Comparison of ENCODE assay signal across 14 cellular contexts in the genomic region with DNA sequence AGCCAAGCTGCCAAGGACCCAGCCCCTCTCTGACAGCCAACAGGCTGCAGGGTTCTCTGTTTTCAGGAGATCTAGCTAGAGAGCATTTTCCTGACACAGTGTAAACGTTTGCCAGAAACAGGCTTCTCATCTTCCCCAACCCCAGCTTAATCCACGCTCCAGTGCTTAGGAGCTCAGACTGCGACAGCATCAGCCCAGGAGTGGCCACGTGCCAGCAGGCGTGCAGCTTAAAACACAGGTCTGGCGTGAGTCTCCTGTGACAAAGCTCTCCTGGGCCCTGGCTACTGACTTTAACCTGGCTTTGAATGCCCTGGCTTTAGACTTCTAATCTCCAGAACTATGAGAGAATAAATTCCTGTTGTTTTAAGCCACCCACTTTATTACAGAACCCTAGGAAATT.
A peak's percentile ranks its signal among the peaks of the same experiment; 100 is the strongest.
DNase-seq lines count a peak whose midpoint lies in the region; ATAC-seq, FAIRE-seq and TF ChIP-seq lines count a peak whose summit lies in the region.
"Had no signal": no experiment of that assay in that cellular context is flagged by ENCODE, and none has a peak within 500 bp of the region (broad histone marks: within the 10 kb centered on the region; RNA-seq: fewer than 3 reads in every experiment).

No MANE protein-coding gene starts in this region.

- H3K36me3 Mint-ChIP-seq in progenitor cell of endocrine pancreas (ENCODE audit: insufficient read depth): no peaks in the 10 kb centered on the region
- H3K36me3 Mint-ChIP-seq in activated CD4-positive, alpha-beta T cell treated with anti-CD3 and anti-CD28 coated beads, Interleukin-2, amount 10 ng/mL, durations not matched to agents 24 days and 14 days (ENCODE audit: low read depth): no peaks in the 10 kb centered on the region
- H3K36me3 Mint-ChIP-seq: CD4-positive, CD25-positive, alpha-beta regulatory T cell had no signal

- H2AFZ ChIP-seq in HepG2 (ENCODE audit: low read length): no peak overlapping the region

- H3K9ac ChIP-seq in HepG2 (ENCODE audit: insufficient read depth, low read depth, low read length): no peak overlapping the region

- no peaks in the 10 kb centered on the region for H3K9me3 Mint-ChIP-seq in progenitor cell of endocrine pancreas (ENCODE audit: low read depth)
- H3K9me3 Mint-ChIP-seq in activated CD4-positive, alpha-beta T cell treated with anti-CD3 and anti-CD28 coated beads, Interleukin-2, amount 10 ng/mL, durations not matched to agents 24 days and 14 days: peaks cover 3% of the 10 kb centered on the region

- no peak overlapping the region for H3K4me2 ChIP-seq in HepG2 (ENCODE audit: low read depth, low read length)

- H3K27me3 ChIP-seq in HepG2 (ENCODE audit: control insufficient read depth in 1 of 2, insufficient read depth in 2 of 2, low read length in 2 of 2): peaks cover 5 to 14% of the 10 kb centered on the region in 2 experiments
- H3K27me3 ChIP-seq: neutrophil had no signal

- H3K9me3 ChIP-seq in HepG2 (ENCODE audit: low read length): no peaks in the 10 kb centered on the region
- H3K9me3 ChIP-seq: neutrophil had no signal

- POLR2A ChIA-PET in HepG2 (lab: Yijun Ruan, JAX): no interaction called here

- in situ Hi-C loops in HepG2 (cut with HindIII; ENCODE audit: extremely low pct_ligation_motif_present, low pct_unique_long_range_greater_than_20kb): no loop called here

- H3K4me3 Mint-ChIP-seq in progenitor cell of endocrine pancreas (ENCODE audit: low read depth): no peak overlapping the region
- no peak overlapping the region for H3K4me3 Mint-ChIP-seq in activated CD4-positive, alpha-beta T cell treated with anti-CD3 and anti-CD28 coated beads, Interleukin-2, amount 10 ng/mL, durations not matched to agents 24 days and 14 days
- H3K4me3 Mint-ChIP-seq: CD4-positive, CD25-positive, alpha-beta regulatory T cell had no signal

- H3K27ac ChIP-seq in HepG2 (ENCODE audit: extremely low read length, insufficient read depth, low read length): no peak overlapping the region
- H3K27ac ChIP-seq: cardiac muscle cell, neutrophil had no signal

- H3K4me1 ChIP-seq in HepG2 (ENCODE audit: insufficient read depth, low read length): no peaks in the 10 kb centered on the region

- no peak for TF ChIP-seq POLR2A in HepG2 (IDR thresholded peaks at IDR 0.05; ENCODE audit: insufficient read depth in 1 of 2, low read depth in 2 of 2, low read length in 2 of 2)

- intact Hi-C loops in activated CD4-positive, alpha-beta T cell treated with anti-CD3 and anti-CD28 coated beads, Interleukin-2, amount 10 ng/mL, durations not matched to agents 24 days and 14 days (cut with micrococcal nuclease): no loop called here
- intact Hi-C loops in HepG2 (cut with micrococcal nuclease; ENCODE audit: unreplicated experiment): no loop called here

- no peaks in the 10 kb centered on the region for H3K36me3 ChIP-seq in HepG2 (replicated peaks in 1 of 2; ENCODE audit: control insufficient read depth in 1 of 2, insufficient read depth in 2 of 2, low read length in 2 of 2)
- H3K36me3 ChIP-seq: cardiac muscle cell, neutrophil had no signal

- H3K4me1 Mint-ChIP-seq in progenitor cell of endocrine pancreas (ENCODE audit: low read depth): peaks cover 10% of the 10 kb centered on the region
- no peaks in the 10 kb centered on the region for H3K4me1 Mint-ChIP-seq in activated CD4-positive, alpha-beta T cell treated with anti-CD3 and anti-CD28 coated beads, Interleukin-2, amount 10 ng/mL, durations not matched to agents 24 days and 14 days
- H3K4me1 Mint-ChIP-seq: CD4-positive, CD25-positive, alpha-beta regulatory T cell had no signal

- no peak for FAIRE-seq in HepG2 (lab: Jason Lieb, UNC)
- FAIRE-seq: GM19239, H54 had no signal

- BruUV-seq in HepG2 (replicated peaks; lab: Mats Ljungman, UMichigan): no TSS peak

- WGBS in HepG2 (ENCODE audit: low lambda C conversion rate): 0% methylated on average over 1 of the region's 6 CpGs

- peak; percentile 11 for DNase-seq in Daoy (ENCODE audit: low read depth)
- peak; percentile 84 for DNase-seq in NCI-H2107 treated with DMSO at 0.1 percent for 48 hours (lab: John Stamatoyannopoulos, UW; ENCODE audit: unreplicated experiment)
- DNase-seq in cerebellum (ENCODE audit: low spot score): peak; percentile 48
- no peak for DNase-seq in progenitor cell of endocrine pancreas (ENCODE audit: low spot score, unreplicated experiment)
- DNase-seq in AG20443 (ENCODE audit: low spot score): no peak
- DNase-seq in activated CD4-positive, alpha-beta T cell treated with anti-CD3 and anti-CD28 coated beads, Interleukin-2, amount 10 ng/mL, durations not matched to agents 24 days and 14 days: no peak
- DNase-seq in HepG2 (ENCODE audit: low spot score): no peak
- DNase-seq: activated CD4-positive, alpha-beta T cell treated with anti-CD3 and anti-CD28 coated beads for 48 hours; CD4-positive, CD25-positive, alpha-beta regulatory T cell had no signal

- no peaks in the 10 kb centered on the region for H3K79me2 ChIP-seq in HepG2 (ENCODE audit: insufficient read depth, low read length)

- no peaks in the 10 kb centered on the region for H4K20me1 ChIP-seq in HepG2 (ENCODE audit: insufficient read depth, low read length)

- CTCF ChIA-PET in HepG2 (lab: Yijun Ruan, JAX; ENCODE audit: low intra/inter-chr PET ratio, low total read pairs): no interaction called here

- peaks cover 5% of the 10 kb centered on the region for H3K27me3 Mint-ChIP-seq in progenitor cell of endocrine pancreas
- H3K27me3 Mint-ChIP-seq in activated CD4-positive, alpha-beta T cell treated with anti-CD3 and anti-CD28 coated beads, Interleukin-2, amount 10 ng/mL, durations not matched to agents 24 days and 14 days: no peaks in the 10 kb centered on the region

- peak overlapping the region; percentile 42 for H3K27ac Mint-ChIP-seq in progenitor cell of endocrine pancreas
- H3K27ac Mint-ChIP-seq in activated CD4-positive, alpha-beta T cell treated with anti-CD3 and anti-CD28 coated beads, Interleukin-2, amount 10 ng/mL, durations not matched to agents 24 days and 14 days: no peak overlapping the region
- H3K27ac Mint-ChIP-seq: CD4-positive, CD25-positive, alpha-beta regulatory T cell had no signal

- no peak for TF ChIP-seq RAD21 in HepG2 (CRISPR knock-in tag; IDR thresholded peaks at IDR 0.05)

- TF ChIP-seq EP300 in HepG2 (IDR thresholded peaks at IDR 0.05; ENCODE audit: low read depth in 2 of 2, low read length in 2 of 2) (no peak), HepG2 (CRISPR knock-in tag; IDR thresholded peaks at IDR 0.05; ENCODE audit: borderline replicate concordance) (no peak)

- ATAC-seq in HG02610 (IDR thresholded peaks at IDR 0.05; ENCODE audit: unreplicated experiment) (no peak), HepG2 (no peak)

- no peak overlapping the region for H3K4me3 ChIP-seq in HepG2 (replicated peaks in 1 of 3; ENCODE audit: insufficient read depth in 1 of 3, low read depth in 2 of 3, low read length in 3 of 3)
- H3K4me3 ChIP-seq: cardiac muscle cell had no signal

- TF ChIP-seq CTCF in progenitor cell of endocrine pancreas (IDR thresholded peaks at IDR 0.05; ENCODE audit: unreplicated experiment) (no peak), HepG2 (CRISPR knock-in tag; IDR thresholded peaks at IDR 0.05) (no peak)

TF ChIP-seq in HepG2, 621 proteins besides CTCF, POLR2A, EP300 and RAD21:
- TF ChIP-seq ZFP37 (CRISPR knock-in tag; IDR thresholded peaks at IDR 0.05; ENCODE audit: borderline replicate concordance): no peak
- TF ChIP-seq RBM22 (optimal IDR thresholded peaks at IDR 0.05; ENCODE audit: low read length): no peak
- no peak for TF ChIP-seq ZNF431 (CRISPR knock-in tag; IDR thresholded peaks at IDR 0.05; ENCODE audit: borderline replicate concordance, low read depth)
- no peak for TF ChIP-seq RFX1 (IDR thresholded peaks at IDR 0.05)
- no peak for TF ChIP-seq SALL2 (CRISPR knock-in tag; IDR thresholded peaks at IDR 0.05)
- no peak for TF ChIP-seq SCMH1 (CRISPR knock-in tag; IDR thresholded peaks at IDR 0.05; ENCODE audit: borderline replicate concordance)
- no peak for TF ChIP-seq JARID2 (CRISPR knock-in tag; IDR thresholded peaks at IDR 0.05; ENCODE audit: insufficient replicate concordance)
- TF ChIP-seq ZNF343 (CRISPR knock-in tag; IDR thresholded peaks at IDR 0.05): no peak
- TF ChIP-seq HOXA7 (CRISPR knock-in tag; IDR thresholded peaks at IDR 0.05): no peak
- TF ChIP-seq, protein P1, sequence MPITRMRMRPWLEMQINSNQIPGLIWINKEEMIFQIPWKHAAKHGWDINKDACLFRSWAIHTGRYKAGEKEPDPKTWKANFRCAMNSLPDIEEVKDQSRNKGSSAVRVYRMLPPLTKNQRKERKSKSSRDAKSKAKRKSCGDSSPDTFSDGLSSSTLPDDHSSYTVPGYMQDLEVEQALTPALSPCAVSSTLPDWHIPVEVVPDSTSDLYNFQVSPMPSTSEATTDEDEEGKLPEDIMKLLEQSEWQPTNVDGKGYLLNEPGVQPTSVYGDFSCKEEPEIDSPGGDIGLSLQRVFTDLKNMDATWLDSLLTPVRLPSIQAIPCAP (CRISPR knock-in tag; IDR thresholded peaks at IDR 0.05; ENCODE audit: low read depth): no peak
- TF ChIP-seq ZNF326 (CRISPR knock-in tag; IDR thresholded peaks at IDR 0.05; ENCODE audit: borderline replicate concordance): no peak
- TF ChIP-seq ZFP36L2 (CRISPR knock-in tag; IDR thresholded peaks at IDR 0.05): no peak

Comparison
In these comparisons a context has a peak if more than half of its experiments do, and no peak if none do; other contexts are left out.
1. DNase-seq: peak in Daoy (single experiment), NCI-H2107 treated with DMSO at 0.1 percent for 48 hours (single experiment) and cerebellum (single experiment); none in progenitor cell of endocrine pancreas (single experiment), AG20443 (single experiment), activated CD4-positive, alpha-beta T cell treated with anti-CD3 and anti-CD28 coated beads, Interleukin-2, amount 10 ng/mL, durations not matched to agents 24 days and 14 days (single experiment) and HepG2 (single experiment).